ENCODE assay signal across 8 cellular contexts in genomic region chr15:30992073-30992363, GRCh38. TPM values are rescaled to one million over a fixed set of nuclear protein-coding genes. Genes with fewer than 3 reads are reported as not detected.
DNase-seq lines count a peak whose midpoint lies in the region; ATAC-seq, FAIRE-seq and TF ChIP-seq lines count a peak whose summit lies in the region.

No MANE protein-coding gene starts in this region.

- FAIRE-seq in small intestine (lab: Jason Lieb, UNC): no peak

- CTCF ChIA-PET in WTC11 (lab: Charles Lee): interaction anchor here (1.0 to 1.7 kb wide), 4 partner anchors 9 to 137 kb away, joined by 3 to 13 read pairs (median 4); no protein-coding TSS in a partner anchor

- intact Hi-C loops in left ventricle myocardium inferior (cut with micrococcal nuclease): no loop called here

- H3K36me3 Mint-ChIP-seq in activated T-cell treated with anti-CD3 and anti-CD28 coated beads, Interleukin-2, amount 50 U/mL, for 4 hours (ENCODE audit: insufficient read depth): peaks cover 2% of the 10 kb centered on the region
- H3K36me3 Mint-ChIP-seq in WTC11: no peaks in the 10 kb centered on the region

- H3K4me3 Mint-ChIP-seq in activated T-cell treated with anti-CD3 and anti-CD28 coated beads, Interleukin-2, amount 50 U/mL, for 4 hours: peak overlapping the region; percentile 86
- peak overlapping the region; percentile 79 for H3K4me3 Mint-ChIP-seq in WTC11

- 1% methylated on average over 10 of the region's 10 CpGs for WGBS in small intestine, 3 donors

- peak overlapping the region; percentile 72 for H3K27ac Mint-ChIP-seq in WTC11

- in situ Hi-C loops in KBM-7 (cut with MboI; ENCODE audit: low pct_unique_long_range_greater_than_20kb, low sequenced_read_pairs): no loop called here

- H3K9me3 Mint-ChIP-seq in activated T-cell treated with anti-CD3 and anti-CD28 coated beads, Interleukin-2, amount 50 U/mL, for 4 hours: no peaks in the 10 kb centered on the region
- H3K9me3 Mint-ChIP-seq in WTC11: peaks cover 13% of the 10 kb centered on the region

- H3K27ac ChIP-seq in left ventricle myocardium inferior (replicated peaks) (peak overlapping the region; percentile 96), small intestine (ENCODE audit: low read depth in 1 of 2, low read length in 1 of 2) (peak overlapping the region; percentile 99)

- POLR2A ChIA-PET in WTC11 (lab: Charles Lee): interaction anchor here (0.6 to 1.1 kb wide), 3 partner anchors 10 to 223 kb away, joined by 3 read pairs; no protein-coding TSS in a partner anchor

- TF ChIP-seq CTCF in WTC11 (IDR thresholded peaks at IDR 0.05) (no peak), left ventricle myocardium inferior (IDR thresholded peaks at IDR 0.05; ENCODE audit: borderline replicate concordance) (no peak)

- H3K4me1 Mint-ChIP-seq in activated T-cell treated with anti-CD3 and anti-CD28 coated beads, Interleukin-2, amount 50 U/mL, for 4 hours (ENCODE audit: low read depth): peaks cover 30% of the 10 kb centered on the region
- H3K4me1 Mint-ChIP-seq in WTC11: peaks cover 24% of the 10 kb centered on the region

- ATAC-seq in activated T-cell treated with anti-CD3 and anti-CD28 coated beads, Interleukin-2, amount 50 U/mL, for 4 hours: no peak
- ATAC-seq in WTC11 (no peak), HG02678 (IDR thresholded peaks at IDR 0.05; ENCODE audit: unreplicated experiment) (no peak)

- H3K4me3 ChIP-seq in left ventricle myocardium inferior (peak overlapping the region; percentile 93), small intestine (ENCODE audit: low read depth in 1 of 2, low read length in 2 of 2) (peak overlapping the region; percentile 71 to 77)

- H3K4me1 ChIP-seq in left ventricle myocardium inferior (peaks cover 55% of the 10 kb centered on the region), small intestine (ENCODE audit: control insufficient read depth in 2 of 2, insufficient read depth in 1 of 2, low read depth in 1 of 2, low read length in 1 of 2) (peaks cover 3 to 4% of the 10 kb centered on the region in 2 donors)

- H3K27me3 ChIP-seq in left ventricle myocardium inferior (ENCODE audit: low read depth) (no peaks in the 10 kb centered on the region), small intestine (ENCODE audit: control insufficient read depth in 2 of 2, insufficient read depth in 2 of 2, low read length in 2 of 2) (no peaks in the 10 kb centered on the region)

- no peaks in the 10 kb centered on the region for H3K36me3 ChIP-seq in left ventricle myocardium inferior
- no peaks in the 10 kb centered on the region for H3K36me3 ChIP-seq in small intestine (ENCODE audit: control insufficient read depth in 2 of 2, insufficient read depth in 2 of 2, low read length in 2 of 2)

- no peaks in the 10 kb centered on the region for H3K27me3 Mint-ChIP-seq in activated T-cell treated with anti-CD3 and anti-CD28 coated beads, Interleukin-2, amount 50 U/mL, for 4 hours (ENCODE audit: low read depth)
- H3K27me3 Mint-ChIP-seq in WTC11 (ENCODE audit: low read depth): no peaks in the 10 kb centered on the region

- no peak for DNase-seq in activated T-cell treated with anti-CD3 and anti-CD28 coated beads, Interleukin-2, amount 50 U/mL, for 4 hours
- DNase-seq in activated T-cell treated with anti-CD3 and anti-CD28 coated beads, Interleukin-2, amount 50 U/mL, for 1 hour: no peak
- no peak for DNase-seq in WTC11 (ENCODE audit: low spot score)
- no peak for DNase-seq in left ventricle myocardium inferior
- DNase-seq in small intestine: peak; percentile 65
- DNase-seq in KBM-7: no peak
- DNase-seq in Kasumi-1 (lab: John Stamatoyannopoulos, UW): no peak

- H3K9me3 ChIP-seq in left ventricle myocardium inferior (replicated peaks) (no peaks in the 10 kb centered on the region), small intestine (ENCODE audit: control insufficient read depth, low read depth) (no peaks in the 10 kb centered on the region)

TF ChIP-seq in WTC11, 78 proteins besides CTCF, POLR2A, EP300 and RAD21:
- TF ChIP-seq MXD4 (CRISPR knock-in tag; IDR thresholded peaks at IDR 0.05; ENCODE audit: borderline replicate concordance) (no peak), NFE2L1 (CRISPR knock-in tag; IDR thresholded peaks at IDR 0.05) (peak; percentile 56; the same call in 1 of the 2 replicates), PRRX2 (CRISPR knock-in tag; IDR thresholded peaks at IDR 0.05) (no peak)

RNA-seq across cellular contexts. Expression of gene MTMR10, which starts 0.6 kb away (rescaled TPM):
- 10 to 100 TPM in 2 of 3 donors, 1 to 10 TPM in 1; 9.1 to 12.3 (median 10.8) TPM for total RNA-seq in activated T-cell treated with anti-CD3 and anti-CD28 coated beads, Interleukin-2, amount 50 U/mL, for 4 hours
- 15.3 to 17.3 TPM (median 15.9 TPM) in 3 replicates for total RNA-seq in WTC11 (2021)
- 28.8 TPM for total RNA-seq in left ventricle myocardium inferior
- 10 to 100 TPM; 11.0 to 26.8 (median 17.8) TPM for polyA plus RNA-seq in small intestine
